30 cellular contexts compared by ENCODE assay signal in genomic region chr2:81078631-81079030, GRCh38.
"Had no signal": no experiment of that assay in that cellular context is flagged by ENCODE, and none has a peak within 500 bp of the region (broad histone marks: within the 10 kb centered on the region; RNA-seq: fewer than 3 reads in every experiment).

No MANE protein-coding gene starts in this region.

- H3K36me3 Mint-ChIP-seq: activated CD4-positive, alpha-beta memory T cell treated with anti-CD3 and anti-CD28 coated beads for 36 hours; activated naive CD8-positive, alpha-beta T cell treated with anti-CD3 and anti-CD28 coated beads, Interleukin-2, amount 10 ng/mL, durations not matched to agents 7 days and 5 days; brain had no signal

- H3K27me3 ChIP-seq: ascending aorta, breast epithelium, cardiac muscle cell, colonic mucosa, dorsolateral prefrontal cortex, esophagus muscularis mucosa, foreskin keratinocyte, gastrocnemius medialis, heart left ventricle had no signal

- H3K4me3 ChIP-seq: ascending aorta, breast epithelium, cardiac muscle cell, colonic mucosa, dorsolateral prefrontal cortex, esophagus muscularis mucosa, gastrocnemius medialis, heart left ventricle had no signal

- H3K4me1 Mint-ChIP-seq: activated CD4-positive, alpha-beta T cell treated with anti-CD3 and anti-CD28 coated beads for 36 hours; activated CD4-positive, alpha-beta T cell treated with anti-CD3 and anti-CD28 coated beads, Interleukin-2, amount 10 ng/mL, durations not matched to agents 24 days and 14 days; activated naive CD8-positive, alpha-beta T cell treated with anti-CD3 and anti-CD28 coated beads, Interleukin-2, amount 10 ng/mL, durations not matched to agents 7 days and 5 days had no signal

- H3K27me3 Mint-ChIP-seq: activated CD4-positive, alpha-beta memory T cell treated with anti-CD3 and anti-CD28 coated beads for 36 hours; activated CD4-positive, alpha-beta T cell treated with anti-CD3 and anti-CD28 coated beads for 36 hours; activated CD4-positive, alpha-beta T cell treated with anti-CD3 and anti-CD28 coated beads, Interleukin-2, amount 10 ng/mL, durations not matched to agents 24 days and 14 days; activated naive CD8-positive, alpha-beta T cell treated with anti-CD3 and anti-CD28 coated beads, Interleukin-2, amount 10 ng/mL, durations not matched to agents 7 days and 5 days; brain; dendritic cell treated with granulocyte-macrophage colony-stimulating factor and Interleukin-4, amounts not matched to agents 40 ng/mL and 50 ng/mL, for 4 days had no signal

- H3K27ac Mint-ChIP-seq: activated CD4-positive, alpha-beta memory T cell treated with anti-CD3 and anti-CD28 coated beads for 36 hours; activated CD4-positive, alpha-beta T cell treated with anti-CD3 and anti-CD28 coated beads for 36 hours; activated CD4-positive, alpha-beta T cell treated with anti-CD3 and anti-CD28 coated beads, Interleukin-2, amount 10 ng/mL, durations not matched to agents 24 days and 14 days; activated CD8-positive, alpha-beta T cell treated with anti-CD3 and anti-CD28 coated beads, Interleukin-2, amount 10 ng/mL, durations not matched to agents 7 days and 5 days; activated naive CD4-positive, alpha-beta T cell treated with anti-CD3 and anti-CD28 coated beads for 36 hours; activated naive CD4-positive, alpha-beta T cell treated with anti-CD3 and anti-CD28 coated beads, Interleukin-2, amount 50 U/mL, for 72 hours; activated naive CD8-positive, alpha-beta T cell treated with anti-CD3 and anti-CD28 coated beads, Interleukin-2, amount 10 ng/mL, durations not matched to agents 7 days and 5 days; activated T-helper 1 cell treated with anti-CD3 and anti-CD28 coated beads, Interleukin-12 subunit alpha, Interleukin-12 subunit beta, Interleukin-2, Interleukin-4 antibody, amounts not matched to agents 30 ng/mL and 10 ng/mL and 1 ng/mL, durations not matched to agents 14 hours and 24 hours and 36 hours; activated T-helper 2 cell treated with anti-CD3 and anti-CD28 coated beads, Interferon-gamma antibody, Interleukin-2, Interleukin-4, amounts not matched to agents 10 μg/mL and 5 μg/mL and 100 μg/mL, durations not matched to agents 14 hours and 24 hours and 36 hours; brain; dendritic cell treated with granulocyte-macrophage colony-stimulating factor and Interleukin-4, amounts not matched to agents 40 ng/mL and 50 ng/mL, for 4 days had no signal

- DNase-seq: activated CD4-positive, alpha-beta memory T cell treated with anti-CD3 and anti-CD28 coated beads for 36 hours; activated CD4-positive, alpha-beta T cell treated with anti-CD3 and anti-CD28 coated beads for 36 hours; activated CD4-positive, alpha-beta T cell treated with anti-CD3 and anti-CD28 coated beads, Interleukin-2, amount 10 ng/mL, durations not matched to agents 24 days and 14 days; activated CD4-positive, CD25-positive, alpha-beta regulatory T cell; activated CD4-positive, CD25-positive, alpha-beta regulatory T cell treated with anti-CD3 and anti-CD28 coated beads, Interleukin-2, amount 50 U/mL, for 72 hours; activated CD8-positive, alpha-beta T cell treated with anti-CD3 and anti-CD28 coated beads, Interleukin-2, amount 10 ng/mL, durations not matched to agents 7 days and 5 days; activated effector memory CD4-positive, alpha-beta T cell treated with anti-CD3 and anti-CD28 coated beads, Interleukin-2, amount 50 U/mL, for 16 hours; activated naive CD4-positive, alpha-beta T cell treated with anti-CD3 and anti-CD28 coated beads for 36 hours; activated naive CD8-positive, alpha-beta T cell treated with anti-CD3 and anti-CD28 coated beads, Interleukin-2, amount 10 ng/mL, durations not matched to agents 7 days and 5 days; activated T-cell treated with anti-CD3 and anti-CD28 coated beads, Interleukin-2, amount 50 U/mL, for 4 hours; central memory CD4-positive, alpha-beta T cell; cerebellar nuclear complex; colonic mucosa; dorsolateral prefrontal cortex; effector memory CD4-positive, alpha-beta T cell; erythroblast; foreskin keratinocyte; gastrocnemius medialis; glutamatergic neuron; heart left ventricle; T-helper 2 cell had no signal

- H3K27ac ChIP-seq: ascending aorta, breast epithelium, cardiac muscle cell, colonic mucosa, dorsolateral prefrontal cortex, esophagus muscularis mucosa, foreskin keratinocyte, gastrocnemius medialis, heart left ventricle had no signal

- H3K9me3 ChIP-seq: ascending aorta, breast epithelium, colonic mucosa, esophagus muscularis mucosa, gastrocnemius medialis had no signal

- H3K9me3 Mint-ChIP-seq: dendritic cell treated with granulocyte-macrophage colony-stimulating factor and Interleukin-4, amounts not matched to agents 40 ng/mL and 50 ng/mL, for 4 days had no signal

- ATAC-seq: activated CD4-positive, alpha-beta T cell treated with anti-CD3 and anti-CD28 coated beads for 36 hours; activated CD8-positive, alpha-beta T cell treated with anti-CD3 and anti-CD28 coated beads, Interleukin-2, amount 10 ng/mL, durations not matched to agents 7 days and 5 days; activated naive CD4-positive, alpha-beta T cell treated with anti-CD3 and anti-CD28 coated beads, Interleukin-2, amount 50 U/mL, for 72 hours; activated T-cell treated with anti-CD3 and anti-CD28 coated beads, Interleukin-2, amount 50 U/mL, for 4 hours; foreskin keratinocyte; gastrocnemius medialis; heart left ventricle had no signal

- H3K4me1 ChIP-seq: ascending aorta, breast epithelium, colonic mucosa, esophagus muscularis mucosa, foreskin keratinocyte, gastrocnemius medialis, heart left ventricle had no signal

- H3K4me3 Mint-ChIP-seq: activated CD4-positive, alpha-beta memory T cell treated with anti-CD3 and anti-CD28 coated beads for 36 hours; activated CD4-positive, alpha-beta T cell treated with anti-CD3 and anti-CD28 coated beads for 36 hours; activated CD4-positive, alpha-beta T cell treated with anti-CD3 and anti-CD28 coated beads, Interleukin-2, amount 10 ng/mL, durations not matched to agents 24 days and 14 days; activated CD8-positive, alpha-beta T cell treated with anti-CD3 and anti-CD28 coated beads, Interleukin-2, amount 10 ng/mL, durations not matched to agents 7 days and 5 days; activated naive CD4-positive, alpha-beta T cell treated with anti-CD3 and anti-CD28 coated beads for 36 hours; activated naive CD8-positive, alpha-beta T cell treated with anti-CD3 and anti-CD28 coated beads, Interleukin-2, amount 10 ng/mL, durations not matched to agents 7 days and 5 days; activated T-cell treated with anti-CD3 and anti-CD28 coated beads, Interleukin-2, amount 50 U/mL, for 4 hours; activated T-helper 1 cell treated with anti-CD3 and anti-CD28 coated beads, Interleukin-12 subunit alpha, Interleukin-12 subunit beta, Interleukin-2, Interleukin-4 antibody, amounts not matched to agents 30 ng/mL and 10 ng/mL and 1 ng/mL, durations not matched to agents 14 hours and 24 hours and 36 hours; brain; dendritic cell treated with granulocyte-macrophage colony-stimulating factor and Interleukin-4, amounts not matched to agents 40 ng/mL and 50 ng/mL, for 4 days had no signal

- H3K36me3 ChIP-seq: ascending aorta, breast epithelium, cardiac muscle cell, colonic mucosa, esophagus muscularis mucosa, gastrocnemius medialis, heart left ventricle had no signal
